1 cellular context compared by ENCODE assay signal in the genomic region with DNA sequence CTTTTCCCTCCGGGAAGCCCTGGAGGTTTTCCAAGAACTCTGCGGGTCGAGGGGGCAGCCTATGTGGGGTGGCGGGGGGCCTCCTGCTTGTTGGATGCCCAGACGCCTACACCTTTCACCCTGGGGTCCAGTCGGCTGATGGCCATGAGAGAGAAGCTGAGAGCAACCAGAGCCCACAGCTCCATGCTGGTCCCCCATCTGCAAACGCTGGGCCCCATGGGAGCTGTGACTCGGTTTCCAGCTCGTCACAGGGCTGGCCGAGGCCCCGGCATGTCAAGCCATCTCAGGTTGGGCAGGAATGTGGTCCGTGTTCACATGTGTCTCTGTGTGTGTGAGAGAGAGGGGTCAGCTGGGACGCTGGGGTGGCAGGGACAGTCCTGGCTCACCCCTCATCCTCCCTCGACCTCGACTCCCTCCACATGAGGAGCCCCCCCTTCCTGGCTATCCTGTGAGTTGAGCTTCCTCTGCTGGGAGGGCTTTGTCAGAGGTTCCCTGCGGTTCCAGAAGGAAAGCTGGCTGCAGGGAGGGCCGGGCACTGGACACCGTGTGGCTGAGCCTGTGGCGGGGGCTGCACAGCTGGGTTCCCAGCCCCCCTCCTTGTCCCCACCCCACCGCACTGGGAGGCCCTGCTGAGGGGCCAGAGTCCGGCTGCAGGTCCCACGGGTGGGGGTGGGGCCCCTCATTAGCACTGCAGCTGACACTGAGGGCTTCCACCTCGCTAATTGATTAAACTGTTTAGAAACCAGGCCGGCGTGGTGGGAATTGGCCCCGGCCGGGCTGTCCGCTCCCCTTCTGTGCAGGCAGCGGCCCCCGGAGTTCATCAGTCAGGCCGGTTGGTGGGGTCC.
TF ChIP-seq lines count a peak whose summit lies in the region.

No MANE protein-coding gene starts in this region.

TF ChIP-seq in K562, 482 proteins besides CTCF, POLR2A, EP300 and RAD21 (continued from another document):
- TF ChIP-seq VEZF1 (CRISPR knock-in tag; IDR thresholded peaks at IDR 0.05) (0 out of 2 replicates have a peak, but pooled peaks have one; percentile 17), POLR2G (IDR thresholded peaks at IDR 0.05; ENCODE audit: low read depth, low read length) (peak; percentile 42), TFAP4 (CRISPR knock-in tag; IDR thresholded peaks at IDR 0.05; ENCODE audit: borderline replicate concordance) (peak; percentile 48; the same call in 1 of the 2 replicates)
